In genomic region chr19:16074488-16075365, GRCh38 we compare ENCODE assay signal across 8 cellular contexts. TPM values are rescaled to one million over a fixed set of nuclear protein-coding genes. Genes with fewer than 3 reads are reported as not detected.
DNase-seq lines count a peak whose midpoint lies in the region; ATAC-seq and TF ChIP-seq lines count a peak whose summit lies in the region.

No MANE protein-coding gene starts in this region.

- H2AFZ ChIP-seq in OCI-LY3 (ENCODE audit: low read depth, low read length), result no peak overlapping the region

- peak overlapping the region in 1 of 2 donors; percentile 88 for H3K4me3 Mint-ChIP-seq in CD14-positive monocyte
- peak overlapping the region; percentile 82 to 96 for H3K4me3 Mint-ChIP-seq in effector memory CD8-positive, alpha-beta T cell
- peak overlapping the region; percentile 84 for H3K4me3 Mint-ChIP-seq in progenitor cell of endocrine pancreas (ENCODE audit: low read depth)

- H3K27me3 Mint-ChIP-seq in CD14-positive monocyte (ENCODE audit: low read depth in 3 of 3) (no peaks in the 10 kb centered on the region), progenitor cell of endocrine pancreas (no peaks in the 10 kb centered on the region)
- no peaks in the 10 kb centered on the region for H3K27me3 Mint-ChIP-seq in effector memory CD8-positive, alpha-beta T cell

- H3K27me3 ChIP-seq in OCI-LY3 (ENCODE audit: low read depth, low read length), result no peaks in the 10 kb centered on the region

- no peak for DNase-seq in CD14-positive monocyte (ENCODE audit: low spot score)
- DNase-seq in effector memory CD8-positive, alpha-beta T cell, result no peak
- no peak for DNase-seq in progenitor cell of endocrine pancreas (ENCODE audit: low spot score, unreplicated experiment)
- DNase-seq in SW 1271 (lab: John Stamatoyannopoulos, UW), result no peak
- no peak for DNase-seq in foreskin fibroblast
- DNase-seq in C1 segment of cervical spinal cord (lab: John Stamatoyannopoulos, UW), result no peak
- DNase-seq in GM03348 (ENCODE audit: low spot score), result no peak

- H3K9me3 Mint-ChIP-seq in CD14-positive monocyte (no peaks in the 10 kb centered on the region), progenitor cell of endocrine pancreas (ENCODE audit: low read depth) (no peaks in the 10 kb centered on the region)
- no peaks in the 10 kb centered on the region for H3K9me3 Mint-ChIP-seq in effector memory CD8-positive, alpha-beta T cell

- no peak for TF ChIP-seq CTCF in CD14-positive monocyte (IDR thresholded peaks at IDR 0.05)
- no peak for TF ChIP-seq CTCF in OCI-LY3 (IDR thresholded peaks at IDR 0.05; ENCODE audit: low read depth, low read length)
- no peak for TF ChIP-seq CTCF in progenitor cell of endocrine pancreas (IDR thresholded peaks at IDR 0.05; ENCODE audit: unreplicated experiment)
- no peak for TF ChIP-seq CTCF in foreskin fibroblast (IDR thresholded peaks at IDR 0.05; ENCODE audit: low read depth, low read length)

- peaks cover 7% of the 10 kb centered on the region for H4K20me1 ChIP-seq in OCI-LY3 (ENCODE audit: insufficient read depth, low read length)

- H3K27ac Mint-ChIP-seq in CD14-positive monocyte (peak overlapping the region in 6 of 7 donors; percentile 3 to 96 (median 80)), progenitor cell of endocrine pancreas (peak overlapping the region; percentile 96)
- H3K27ac Mint-ChIP-seq in effector memory CD8-positive, alpha-beta T cell, result peak overlapping the region; percentile 92 to 96

- H3K36me3 Mint-ChIP-seq in CD14-positive monocyte (peaks cover 4 to 9% of the 10 kb centered on the region in 2 donors), progenitor cell of endocrine pancreas (ENCODE audit: insufficient read depth) (peaks cover 2% of the 10 kb centered on the region)
- peaks cover 32% of the 10 kb centered on the region for H3K36me3 Mint-ChIP-seq in effector memory CD8-positive, alpha-beta T cell (ENCODE audit: insufficient read depth)

- H3K36me3 ChIP-seq in OCI-LY3 (replicated peaks; ENCODE audit: low read depth, low read length), result peaks cover 20% of the 10 kb centered on the region

- H3K4me2 ChIP-seq in OCI-LY3 (ENCODE audit: low read length), result peak overlapping the region; percentile 81

- no peaks in the 10 kb centered on the region for H3K9me3 ChIP-seq in OCI-LY3 (ENCODE audit: insufficient read depth, low read length)

- H3K9ac ChIP-seq in OCI-LY3 (ENCODE audit: low read length), result peak overlapping the region; percentile 88; the same call in 1 of the 2 replicates

- ATAC-seq in effector memory CD8-positive, alpha-beta T cell (replicated peaks), result no peak

- peaks cover 56% of the 10 kb centered on the region for H3K4me1 ChIP-seq in OCI-LY3 (ENCODE audit: low read length)

- intact Hi-C loops in CD14-positive monocyte (cut with micrococcal nuclease), result loop anchor here (5.0 kb wide), 2 partner anchors 38 to 108 kb away; partner anchors contain the start of gene RAB8A (in 2 of the 2)

- peaks cover 38% of the 10 kb centered on the region for H3K4me1 Mint-ChIP-seq in CD14-positive monocyte
- peaks cover 24 to 38% of the 10 kb centered on the region in 2 donors for H3K4me1 Mint-ChIP-seq in effector memory CD8-positive, alpha-beta T cell (ENCODE audit: low read depth in 2 of 2)
- H3K4me1 Mint-ChIP-seq in progenitor cell of endocrine pancreas (ENCODE audit: low read depth), result peaks cover 21% of the 10 kb centered on the region

- H3K4me3 ChIP-seq in OCI-LY3 (ENCODE audit: low read length), result peak overlapping the region; percentile 84; the same call in 1 of the 2 replicates
- H3K4me3 ChIP-seq in foreskin fibroblast (ENCODE audit: low read depth in 1 of 2, low read length in 2 of 2), result no peak overlapping the region

- H3K27ac ChIP-seq in OCI-LY3 (ENCODE audit: low read length), result peak overlapping the region; percentile 40; the same call in 1 of the 2 replicates

- H3K79me2 ChIP-seq in OCI-LY3 (ENCODE audit: low read length), result peaks cover 42% of the 10 kb centered on the region

RNA-seq across cellular contexts. Expression of gene TPM4, which starts 1.6 kb away (rescaled TPM):
- polyA plus RNA-seq in CD14-positive monocyte, result 100 to 1,000 TPM; 146 to 170 TPM
- total RNA-seq in progenitor cell of endocrine pancreas, result 275 and 300 TPM in 2 replicates

RNA-seq across cellular contexts. Expression of gene RAB8A, which starts 37.0 kb away (rescaled TPM):
- polyA plus RNA-seq in CD14-positive monocyte, result 100 to 1,000 TPM; 109 to 124 TPM
- 65.5 and 67.5 TPM in 2 replicates for total RNA-seq in progenitor cell of endocrine pancreas
